ENCODE assay signal across 8 cellular contexts in the genomic region with DNA sequence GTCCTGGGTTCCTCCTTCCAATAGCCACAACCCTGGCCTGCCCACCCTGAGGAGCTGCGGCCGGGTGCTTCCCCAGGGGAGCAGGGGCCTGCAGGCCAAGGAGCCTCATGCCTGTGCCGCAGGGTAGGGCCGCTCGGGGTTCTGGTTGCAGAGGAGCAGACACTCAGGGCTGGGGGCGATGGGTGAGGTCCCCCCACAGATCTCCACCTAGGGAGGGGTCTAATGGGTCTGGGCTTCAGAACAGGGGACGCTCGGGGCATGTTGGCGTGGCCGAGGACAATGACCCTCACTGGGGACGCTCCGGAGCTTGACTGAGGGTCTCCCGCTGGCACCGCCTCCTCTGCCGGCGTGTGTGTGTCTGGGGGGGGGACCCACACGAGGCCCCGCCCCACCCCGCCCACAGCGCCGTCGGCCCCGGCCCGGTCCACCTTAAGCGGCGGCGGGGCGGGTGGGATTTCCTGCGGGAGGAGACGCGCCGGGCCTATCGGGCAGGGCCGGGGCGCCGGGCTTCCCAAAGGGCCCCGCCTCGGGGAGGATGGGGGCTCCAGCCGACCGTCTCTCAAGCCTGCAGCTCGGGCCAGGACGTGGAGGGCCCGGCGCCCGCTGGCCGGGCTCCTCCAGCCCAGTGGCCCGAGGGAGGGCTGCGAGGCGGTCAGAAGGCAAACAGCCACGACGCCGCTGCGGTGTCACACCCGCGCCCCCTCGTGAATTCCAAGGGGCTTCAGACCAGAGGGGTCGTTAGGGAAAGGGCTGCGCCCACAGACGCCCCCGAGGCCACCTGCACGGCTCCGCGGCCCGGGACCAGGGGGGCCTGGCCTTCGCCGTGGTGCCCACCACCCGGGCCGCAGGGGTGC. TPM values are rescaled to one million over a fixed set of nuclear protein-coding genes. Genes with fewer than 3 reads are reported as not detected.
DNase-seq lines count a peak whose midpoint lies in the region; ATAC-seq and TF ChIP-seq lines count a peak whose summit lies in the region.

No MANE protein-coding gene starts in this region.

- H2BK120ac ChIP-seq in neuronal stem cell (ENCODE audit: low read depth, low read length) = peak overlapping the region; percentile 93

- H3K4me2 ChIP-seq in neuronal stem cell (ENCODE audit: insufficient read depth, low read length, poor library complexity, severe bottlenecking) = peak overlapping the region; percentile 94

- H3K14ac ChIP-seq in neuronal stem cell (ENCODE audit: low read length) = peak overlapping the region; percentile 21

- no peaks in the 10 kb centered on the region for H3K27me3 Mint-ChIP-seq in activated naive CD4-positive, alpha-beta T cell treated with anti-CD3 and anti-CD28 coated beads for 36 hours (ENCODE audit: low read depth)

- H3K23ac ChIP-seq in neuronal stem cell (ENCODE audit: low read depth, low read length, poor library complexity) = peak overlapping the region; percentile 85

- H3K18ac ChIP-seq in neuronal stem cell (ENCODE audit: low read length) = peak overlapping the region; percentile 97

- H3K9ac ChIP-seq in neuronal stem cell (ENCODE audit: low read depth, low read length, poor library complexity) (peak overlapping the region; percentile 77), stomach smooth muscle (ENCODE audit: low read length in 2 of 2) (peak overlapping the region; percentile 71 to 81)

- H3K4me3 Mint-ChIP-seq in activated naive CD4-positive, alpha-beta T cell treated with anti-CD3 and anti-CD28 coated beads for 36 hours = peak overlapping the region; percentile 62

- H4K91ac ChIP-seq in neuronal stem cell (ENCODE audit: low read depth, low read length, poor library complexity) = no peak overlapping the region

- WGBS in gastroesophageal sphincter (ENCODE audit: low coverage in 1 of 2), 2 donors = no CpG with 5 or more reads among the region's 68 CpGs
- no CpG with 5 or more reads among the region's 68 CpGs for WGBS in neuronal stem cell (ENCODE audit: extremely low coverage in 2 of 2, insufficient read length in 2 of 2, insufficient replicate concordance in 1 of 2), 2 donors

- peak overlapping the region; percentile 85 for H2BK15ac ChIP-seq in neuronal stem cell (ENCODE audit: low read length)

- no peak for TF ChIP-seq CTCF in RWPE1 (conservative IDR thresholded peaks at IDR 0.05; ENCODE audit: low read depth)
- TF ChIP-seq CTCF in gastroesophageal sphincter (IDR thresholded peaks at IDR 0.05) = no peak

- peak; percentile 28 to 64 (median 44) for DNase-seq in NCI-H1417 (lab: John Stamatoyannopoulos, UW)
- DNase-seq in NCI-H1417 treated with DMSO at 0.1 percent for 48 hours (lab: John Stamatoyannopoulos, UW) = no peak
- peak; percentile 53 for DNase-seq in RWPE1 (ENCODE audit: low spot score)
- DNase-seq in activated naive CD4-positive, alpha-beta T cell treated with anti-CD3 and anti-CD28 coated beads for 36 hours = peak; percentile 67
- peak; percentile 74 for DNase-seq in neuronal stem cell (ENCODE audit: low spot score)

- no peak overlapping the region for H3K27ac Mint-ChIP-seq in activated naive CD4-positive, alpha-beta T cell treated with anti-CD3 and anti-CD28 coated beads for 36 hours

- ATAC-seq in HG03064 (IDR thresholded peaks at IDR 0.05; ENCODE audit: low read depth, unreplicated experiment) = peak; percentile 41
- peak; percentile 93 for ATAC-seq in gastroesophageal sphincter

- no peak overlapping the region for H4K8ac ChIP-seq in neuronal stem cell (ENCODE audit: low read depth, low read length)

- peaks cover 4 to 49% (median 31%) of the 10 kb centered on the region in 3 donors for H3K4me1 ChIP-seq in gastroesophageal sphincter
- H3K4me1 ChIP-seq in neuronal stem cell (ENCODE audit: control insufficient read depth in 2 of 2, insufficient read depth in 1 of 2, low read depth in 1 of 2, low read length in 2 of 2) = peaks cover 8 to 14% of the 10 kb centered on the region in 2 donors
- H3K4me1 ChIP-seq in stomach smooth muscle (ENCODE audit: control insufficient read depth, insufficient read depth, low read length) = peaks cover 46% of the 10 kb centered on the region

- peak overlapping the region; percentile 88 for H2AK5ac ChIP-seq in neuronal stem cell (ENCODE audit: low read depth, low read length)

- CTCF ChIA-PET in RWPE1 (lab: Yijun Ruan, JAX) = interaction anchor here (0.6 kb wide), 2 partner anchors 65 to 283 kb away, joined by 3 read pairs; no protein-coding TSS in a partner anchor
- CTCF ChIA-PET in activated naive CD4-positive, alpha-beta T cell treated with anti-CD3 and anti-CD28 coated beads for 36 hours (lab: Charles Lee) = interaction anchor here (2.4 kb wide), 1 partner anchor 161 kb away, joined by 9 read pairs; no protein-coding TSS in a partner anchor

- H2BK12ac ChIP-seq in neuronal stem cell (ENCODE audit: low read length) = peak overlapping the region; percentile 65

- peaks cover 25% of the 10 kb centered on the region for H3K4me1 Mint-ChIP-seq in activated naive CD4-positive, alpha-beta T cell treated with anti-CD3 and anti-CD28 coated beads for 36 hours (ENCODE audit: low read depth)

- H3K27ac ChIP-seq in RWPE1 (peak overlapping the region; percentile 86), gastroesophageal sphincter (peak overlapping the region; percentile 74 to 99 (median 94)), neuronal stem cell (replicated peaks; ENCODE audit: low read length) (peak overlapping the region; percentile 82), stomach smooth muscle (ENCODE audit: low read length) (peak overlapping the region; percentile 62)

- H3K9me3 ChIP-seq in gastroesophageal sphincter (no peaks in the 10 kb centered on the region), neuronal stem cell (replicated peaks in 1 of 2; ENCODE audit: control insufficient read depth in 2 of 2, insufficient read depth in 1 of 2, low read depth in 1 of 2, low read length in 2 of 2) (peaks cover 0 to 4% of the 10 kb centered on the region in 2 donors), stomach smooth muscle (ENCODE audit: control insufficient read depth in 2 of 2, low read length in 2 of 2) (no peaks in the 10 kb centered on the region)

- peak overlapping the region; percentile 94 for H2AFZ ChIP-seq in neuronal stem cell (ENCODE audit: low read length)

- H3K36me3 ChIP-seq in gastroesophageal sphincter (peaks cover 0 to 22% of the 10 kb centered on the region in 2 donors), neuronal stem cell (replicated peaks in 1 of 2; ENCODE audit: control insufficient read depth in 2 of 2, insufficient read depth in 2 of 2, low read length in 2 of 2) (peaks cover 18 to 25% of the 10 kb centered on the region in 2 donors), stomach smooth muscle (ENCODE audit: control insufficient read depth in 2 of 2, insufficient read depth in 2 of 2, low read length in 2 of 2) (peaks cover 0 to 6% of the 10 kb centered on the region in 2 donors)

- peak overlapping the region; percentile 40 for H3K4ac ChIP-seq in neuronal stem cell (ENCODE audit: low read length)

- H3K36me3 Mint-ChIP-seq in activated naive CD4-positive, alpha-beta T cell treated with anti-CD3 and anti-CD28 coated beads for 36 hours (ENCODE audit: low read depth) = peaks cover 3% of the 10 kb centered on the region

- no peak for TF ChIP-seq EP300 in gastroesophageal sphincter (IDR thresholded peaks at IDR 0.05)

- peak in 1 of 2 donors; percentile 36 for TF ChIP-seq POLR2A in gastroesophageal sphincter (IDR thresholded peaks at IDR 0.05)

- intact Hi-C loops in activated naive CD4-positive, alpha-beta T cell treated with anti-CD3 and anti-CD28 coated beads for 36 hours (cut with micrococcal nuclease) = loop anchor here (2.0 kb wide), 1 partner anchor 14 kb away; a partner anchor contains a TSS

- POLR2A ChIA-PET in RWPE1 (lab: Yijun Ruan, JAX; ENCODE audit: low non-redundant PET) = no interaction called here

- H3K4me3 ChIP-seq in gastroesophageal sphincter (peak overlapping the region; percentile 48 to 99), neuronal stem cell (ENCODE audit: low read length in 2 of 2) (peak overlapping the region; percentile 84 to 97), stomach smooth muscle (ENCODE audit: low read length in 2 of 2) (peak overlapping the region; percentile 60 to 83)

- H3K9me3 Mint-ChIP-seq in activated naive CD4-positive, alpha-beta T cell treated with anti-CD3 and anti-CD28 coated beads for 36 hours = no peaks in the 10 kb centered on the region

- peaks cover 14% of the 10 kb centered on the region for H3K79me1 ChIP-seq in neuronal stem cell (ENCODE audit: low read depth, low read length)

- H2BK5ac ChIP-seq in neuronal stem cell (ENCODE audit: low read length) = no peak overlapping the region

- H3K27me3 ChIP-seq in gastroesophageal sphincter (no peaks in the 10 kb centered on the region), neuronal stem cell (ENCODE audit: control insufficient read depth in 3 of 3, insufficient read depth in 3 of 3, low read depth in 1 of 3, low read length in 3 of 3) (no peaks in the 10 kb centered on the region), stomach smooth muscle (ENCODE audit: control insufficient read depth in 1 of 2, insufficient read depth in 2 of 2, low read length in 2 of 2) (no peaks in the 10 kb centered on the region)

RNA-seq across cellular contexts. Expression of a gene that starts 0.6 kb away (rescaled TPM):
- total RNA-seq in activated naive CD4-positive, alpha-beta T cell treated with anti-CD3 and anti-CD28 coated beads for 36 hours = 10 to 100 TPM; 26.4 to 31.3 TPM
- 10 to 100 TPM; 11.8 to 27.8 (median 16.4) TPM for total RNA-seq in gastroesophageal sphincter
- 44.3 TPM for polyA plus RNA-seq in neuronal stem cell (2013, experiment 1 of 2)
- 42.8 TPM for polyA plus RNA-seq in neuronal stem cell (2013, experiment 2 of 2)

RNA-seq across cellular contexts. Expression of a gene that starts 13.9 kb away (rescaled TPM):
- total RNA-seq in activated naive CD4-positive, alpha-beta T cell treated with anti-CD3 and anti-CD28 coated beads for 36 hours = 10 to 100 TPM; 51.8 to 57.9 TPM
- total RNA-seq in gastroesophageal sphincter = 10 to 100 TPM; 24.1 to 57.0 (median 36.3) TPM
- 21.2 TPM for polyA plus RNA-seq in neuronal stem cell (2013, experiment 1 of 2)
- 21.9 TPM for polyA plus RNA-seq in neuronal stem cell (2013, experiment 2 of 2)

RNA-seq across cellular contexts. Expression of a gene that starts 15.1 kb away (rescaled TPM):
- 100 to 1,000 TPM; 445 to 455 TPM for total RNA-seq in activated naive CD4-positive, alpha-beta T cell treated with anti-CD3 and anti-CD28 coated beads for 36 hours
- 100 to 1,000 TPM; 115 to 162 (median 158) TPM for total RNA-seq in gastroesophageal sphincter
- 496 TPM for polyA plus RNA-seq in neuronal stem cell (2013, experiment 1 of 2)
- polyA plus RNA-seq in neuronal stem cell (2013, experiment 2 of 2) = 494 TPM

RNA-seq across cellular contexts. Expression of a gene that starts 19.9 kb away (rescaled TPM):
- not detected for total RNA-seq in activated naive CD4-positive, alpha-beta T cell treated with anti-CD3 and anti-CD28 coated beads for 36 hours
- total RNA-seq in gastroesophageal sphincter = not detected
- not detected for polyA plus RNA-seq in neuronal stem cell (2013, experiment 1 of 2)
- polyA plus RNA-seq in neuronal stem cell (2013, experiment 2 of 2) = not detected

RNA-seq across cellular contexts. Expression of a gene that starts 50.9 kb away (rescaled TPM):
- total RNA-seq in activated naive CD4-positive, alpha-beta T cell treated with anti-CD3 and anti-CD28 coated beads for 36 hours = 10 to 100 TPM; 29.8 to 36.5 TPM
- 10 to 100 TPM; 16.9 to 27.6 (median 25.5) TPM for total RNA-seq in gastroesophageal sphincter
- 16.3 TPM for polyA plus RNA-seq in neuronal stem cell (2013, experiment 1 of 2)
- polyA plus RNA-seq in neuronal stem cell (2013, experiment 2 of 2) = 16.3 TPM
